ENCODE assay signal across 24 cellular contexts in the genomic region with DNA sequence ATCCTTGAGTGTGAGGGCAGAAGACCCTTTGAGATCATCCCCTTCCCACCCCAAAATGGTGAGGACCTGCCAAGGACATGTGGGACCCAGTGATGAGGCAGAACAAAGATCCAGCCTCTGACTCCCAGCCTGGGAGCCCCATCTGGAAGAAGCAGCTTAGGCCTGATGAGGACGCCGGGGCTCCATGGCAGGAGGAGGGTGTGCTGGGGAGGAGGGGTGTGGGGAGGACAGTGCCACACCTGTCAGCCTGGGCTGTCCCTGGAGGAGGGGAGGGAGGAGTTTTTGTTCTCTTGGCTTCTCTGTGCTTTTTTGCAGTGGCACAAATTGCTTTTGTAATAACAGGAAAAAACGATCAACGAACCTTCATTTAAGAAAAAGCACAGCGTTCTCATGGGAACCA. TPM values are rescaled to one million over a fixed set of nuclear protein-coding genes. Genes with fewer than 3 reads are reported as not detected.
"Had no signal": no experiment of that assay in that cellular context is flagged by ENCODE, and none has a peak within 500 bp of the region (broad histone marks: within the 10 kb centered on the region; RNA-seq: fewer than 3 reads in every experiment).

No MANE protein-coding gene starts in this region.

- FAIRE-seq: bronchial epithelial cell had no signal

- H3K4me1 ChIP-seq: gastrocnemius medialis, parathyroid adenoma had no signal

- H3K27ac ChIP-seq: coronary artery, esophagus squamous epithelium, gastrocnemius medialis, parathyroid adenoma, upper lobe of left lung had no signal

- H3K27me3 Mint-ChIP-seq: activated CD4-positive, alpha-beta T cell treated with anti-CD3 and anti-CD28 coated beads for 36 hours; activated naive CD8-positive, alpha-beta T cell treated with anti-CD3 and anti-CD28 coated beads for 36 hours had no signal

- H3K36me3 ChIP-seq: esophagus squamous epithelium, gastrocnemius medialis, upper lobe of left lung had no signal

- H3K36me3 Mint-ChIP-seq: activated naive CD8-positive, alpha-beta T cell treated with anti-CD3 and anti-CD28 coated beads for 36 hours; memory B cell had no signal

- H3K9me3 ChIP-seq: esophagus squamous epithelium, gastrocnemius medialis, upper lobe of left lung had no signal

- H3K9me3 Mint-ChIP-seq: activated B cell treated with CpG ODN at 0.5 μM for 24 hours; activated naive CD8-positive, alpha-beta T cell treated with anti-CD3 and anti-CD28 coated beads for 36 hours; activated T-cell treated with anti-CD3 and anti-CD28 coated beads, Interleukin-2, amount 50 U/mL, for 4 hours; activated T-helper 2 cell treated with anti-CD3 and anti-CD28 coated beads, Interferon-gamma antibody, Interleukin-2, Interleukin-4, amounts not matched to agents 10 μg/mL and 5 μg/mL and 100 μg/mL, durations not matched to agents 14 hours and 24 hours and 36 hours; endodermal cell; memory B cell; nephron had no signal

- ATAC-seq: activated CD4-positive, alpha-beta T cell treated with anti-CD3 and anti-CD28 coated beads for 36 hours; activated T-cell treated with anti-CD3 and anti-CD28 coated beads, Interleukin-2, amount 50 U/mL, for 4 hours; gastrocnemius medialis; right cardiac atrium; stimulated activated naive CD8-positive, alpha-beta T cell treated with anti-CD3 and anti-CD28 coated beads, Interleukin-15, Interleukin-2, amounts not matched to agents 100 U/mL and 50 U/mL, for 24 hours had no signal

- DNase-seq: activated B cell treated with CpG ODN at 0.5 μM for 24 hours; activated CD4-positive, alpha-beta T cell treated with anti-CD3 and anti-CD28 coated beads for 36 hours; activated CD4-positive, alpha-beta T cell treated with anti-CD3 and anti-CD28 coated beads, Interleukin-2, amount 50 U/mL, for 4 hours; activated CD8-positive, alpha-beta memory T cell treated with anti-CD3 and anti-CD28 coated beads for 24 hours; activated CD8-positive, alpha-beta memory T cell treated with anti-CD3 and anti-CD28 coated beads, Interleukin-2, amount 50 U/mL, for 4 hours; activated naive CD4-positive, alpha-beta T cell; activated naive CD8-positive, alpha-beta T cell treated with anti-CD3 and anti-CD28 coated beads for 36 hours; activated T-cell treated with anti-CD3 and anti-CD28 coated beads, Interleukin-2, amount 50 U/mL, for 4 hours; cerebellar nuclear complex; endodermal cell; esophagus squamous epithelium; gastrocnemius medialis; head of caudate nucleus; right cardiac atrium; stimulated activated CD4-positive, alpha-beta T cell treated with anti-CD3 and anti-CD28 coated beads, Interleukin-12 subunit alpha, Interleukin-12 subunit beta, amount 100 ng/mL, for 4 hours; stimulated activated CD4-positive, alpha-beta T cell treated with anti-CD3 and anti-CD28 coated beads, Interleukin-4, amount 100 ng/mL, for 4 hours; stimulated activated naive CD8-positive, alpha-beta T cell treated with anti-CD3 and anti-CD28 coated beads, Interleukin-15, Interleukin-2, amounts not matched to agents 100 U/mL and 50 U/mL, for 24 hours; upper lobe of left lung had no signal

- H3K9ac ChIP-seq: parathyroid adenoma had no signal

- H3K27ac Mint-ChIP-seq: activated B cell treated with CpG ODN at 0.5 μM for 24 hours; activated CD4-positive, alpha-beta T cell treated with anti-CD3 and anti-CD28 coated beads for 36 hours; activated naive CD8-positive, alpha-beta T cell treated with anti-CD3 and anti-CD28 coated beads for 36 hours; activated T-helper 2 cell treated with anti-CD3 and anti-CD28 coated beads, Interferon-gamma antibody, Interleukin-2, Interleukin-4, amounts not matched to agents 10 μg/mL and 5 μg/mL and 100 μg/mL, durations not matched to agents 14 hours and 24 hours and 36 hours; endodermal cell; memory B cell; nephron had no signal

- H3K4me3 ChIP-seq: coronary artery, esophagus squamous epithelium, gastrocnemius medialis, upper lobe of left lung had no signal

- H3K4me3 Mint-ChIP-seq: activated B cell treated with CpG ODN at 0.5 μM for 24 hours; activated CD4-positive, alpha-beta T cell treated with anti-CD3 and anti-CD28 coated beads for 36 hours; activated naive CD8-positive, alpha-beta T cell treated with anti-CD3 and anti-CD28 coated beads for 36 hours; activated T-cell treated with anti-CD3 and anti-CD28 coated beads, Interleukin-2, amount 50 U/mL, for 4 hours; endodermal cell; memory B cell; nephron had no signal

- H3K4me1 Mint-ChIP-seq: activated B cell treated with CpG ODN at 0.5 μM for 24 hours; activated CD4-positive, alpha-beta T cell treated with anti-CD3 and anti-CD28 coated beads for 36 hours; activated naive CD8-positive, alpha-beta T cell treated with anti-CD3 and anti-CD28 coated beads for 36 hours; endodermal cell; memory B cell had no signal

- H2AFZ ChIP-seq: parathyroid adenoma had no signal

- H3K79me2 ChIP-seq: parathyroid adenoma had no signal

- H3K27me3 ChIP-seq: gastrocnemius medialis, upper lobe of left lung had no signal

RNA-seq across cellular contexts. Expression of a gene that starts 44.4 kb away (rescaled TPM):
- total RNA-seq: activated B cell treated with CpG ODN at 0.5 μM for 24 hours had no signal

RNA-seq across cellular contexts. Expression of a gene that starts 54.9 kb away (rescaled TPM):
- total RNA-seq: activated B cell treated with CpG ODN at 0.5 μM for 24 hours; activated naive CD8-positive, alpha-beta T cell treated with anti-CD3 and anti-CD28 coated beads for 36 hours had no signal
